22 cellular contexts compared by ENCODE assay signal in genomic region chr13:101988140-101988539, GRCh38.
"Had no signal": no experiment of that assay in that cellular context is flagged by ENCODE, and none has a peak within 500 bp of the region (broad histone marks: within the 10 kb centered on the region; RNA-seq: fewer than 3 reads in every experiment).

No MANE protein-coding gene starts in this region.

- ATAC-seq: activated naive CD4-positive, alpha-beta T cell treated with anti-CD3 and anti-CD28 coated beads, Interleukin-2, amount 50 U/mL, for 72 hours; activated T-helper 17 cell treated with anti-CD3 and anti-CD28 coated beads, Interleukin-2, amount 50 U/mL, for 72 hours; heart left ventricle; left lung; natural killer cell; psoas muscle; WTC11 had no signal

- H3K27ac ChIP-seq: coronary artery, epithelial cell of prostate, heart left ventricle, left lung, neutrophil, ovary, psoas muscle, right atrium auricular region, transverse colon had no signal

- FAIRE-seq: astrocyte, bronchial epithelial cell, kidney, urothelium cell line had no signal

- H3K4me3 ChIP-seq: coronary artery, heart left ventricle, left lung, ovary, psoas muscle, right atrium auricular region, transverse colon had no signal

- H3K4me1 ChIP-seq: heart left ventricle, left lung, psoas muscle, transverse colon had no signal

- H3K27me3 ChIP-seq: heart left ventricle, left lung, neutrophil, ovary, right atrium auricular region, transverse colon had no signal

- DNase-seq: activated T-cell treated with anti-CD3 and anti-CD28 coated beads, Interleukin-2, amount 50 U/mL, for 1 hour; heart left ventricle; kidney; left lung; natural killer cell; ovary; psoas muscle; stimulated activated CD4-positive, alpha-beta T cell treated with anti-CD3 and anti-CD28 coated beads, Interleukin-12 subunit alpha, Interleukin-12 subunit beta, amount 100 ng/mL, for 4 hours; stimulated activated CD4-positive, alpha-beta T cell treated with anti-CD3 and anti-CD28 coated beads, Interleukin-4, amount 100 ng/mL, for 4 hours; T-helper 1 cell; T-helper 9 cell; transverse colon had no signal

- H3K36me3 ChIP-seq: heart left ventricle, left lung, neutrophil, ovary, right atrium auricular region, transverse colon had no signal

- H3K9me3 ChIP-seq: neutrophil, ovary, psoas muscle, right atrium auricular region, transverse colon had no signal
